Comparison of ENCODE assay signal across 1 cellular context in genomic region chr3:10187295-10187876, GRCh38.
TF ChIP-seq lines count a peak whose summit lies in the region.

No MANE protein-coding gene starts in this region.

TF ChIP-seq in H1, 55 proteins besides CTCF, POLR2A, EP300 and RAD21:
- TF ChIP-seq EZH2 (IDR thresholded peaks at IDR 0.05; ENCODE audit: low read depth, low read length, severe bottlenecking), result no peak
- no peak for TF ChIP-seq HDAC6 (IDR thresholded peaks at IDR 0.05; ENCODE audit: low read depth, low read length)
- TF ChIP-seq CEBPB (IDR thresholded peaks at IDR 0.05; ENCODE audit: low read depth, low read length), result no peak
TF ChIP-seq in H1: peak in this region for 0.
